Comparison of ENCODE assay signal across 8 cellular contexts in the genomic region with DNA sequence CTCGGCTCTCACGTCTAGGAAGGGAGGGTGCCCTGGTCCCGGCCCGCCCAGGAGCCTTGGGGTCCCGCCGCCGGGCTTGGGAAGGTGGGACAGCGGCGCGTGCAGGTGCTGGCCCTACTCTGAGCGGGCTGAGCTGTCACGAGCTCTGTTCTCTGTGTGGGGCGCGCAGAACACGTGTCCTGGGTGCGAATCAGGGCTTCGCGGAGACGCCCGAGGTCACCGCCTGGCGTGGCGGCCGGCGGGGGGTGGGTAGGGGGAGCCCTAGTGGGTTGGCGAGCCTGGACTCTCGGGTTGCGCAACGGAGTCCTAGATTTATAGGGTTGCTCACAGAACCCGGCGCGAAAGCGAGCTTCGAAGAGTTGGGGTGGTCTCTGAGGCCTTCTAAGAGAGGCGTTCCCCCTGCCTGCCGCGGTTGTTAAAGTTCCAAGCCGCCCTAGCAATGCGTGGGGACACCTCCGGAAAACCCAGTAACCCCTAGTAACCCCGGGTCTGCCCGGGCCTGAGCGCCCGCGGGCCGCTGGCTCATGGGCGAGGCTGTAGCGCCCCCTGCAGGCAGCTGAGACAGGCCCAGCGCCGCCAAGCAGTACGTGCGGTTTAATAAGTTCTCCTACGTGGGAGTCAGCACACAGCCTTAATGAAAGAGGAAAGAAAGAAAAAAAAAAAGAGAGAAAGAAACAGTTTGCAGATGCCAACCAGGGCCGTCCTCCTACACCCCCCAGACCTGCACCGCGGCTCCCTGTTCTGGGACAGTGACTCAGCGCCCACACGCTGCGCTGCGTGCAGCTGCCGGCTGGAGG. TPM values are rescaled to one million over a fixed set of nuclear protein-coding genes. Genes with fewer than 3 reads are reported as not detected.
A peak's percentile ranks its signal among the peaks of the same experiment; 100 is the strongest.
DNase-seq lines count a peak whose midpoint lies in the region; ATAC-seq, FAIRE-seq and TF ChIP-seq lines count a peak whose summit lies in the region.

No MANE protein-coding gene starts in this region.

- no peak overlapping the region for H2AFZ ChIP-seq in keratinocyte (ENCODE audit: control insufficient read depth, low read length)

- FAIRE-seq in keratinocyte (lab: Jason Lieb, UNC), result no peak

- H3K9me3 Mint-ChIP-seq in WTC11, result peaks cover 14% of the 10 kb centered on the region

- peak overlapping the region; percentile 89 for H3K9ac ChIP-seq in keratinocyte (ENCODE audit: control insufficient read depth, extremely low read depth, insufficient read depth, low read length)

- H3K4me1 ChIP-seq in keratinocyte (ENCODE audit: control insufficient read depth, extremely low read depth, insufficient read depth, low read length), result peaks cover 31% of the 10 kb centered on the region

- no peaks in the 10 kb centered on the region for H3K9me3 ChIP-seq in keratinocyte (ENCODE audit: control insufficient read depth, low read depth, low read length)

- H3K27me3 Mint-ChIP-seq in WTC11 (ENCODE audit: low read depth), result peaks cover 37% of the 10 kb centered on the region

- H3K4me3 ChIP-seq in cardiac fibroblast (replicated peaks in 1 of 2; ENCODE audit: low read depth in 2 of 2, low read length in 2 of 2) (peak overlapping the region; percentile 89 to 98), keratinocyte (ENCODE audit: control insufficient read depth in 2 of 3, extremely low read depth in 1 of 3, insufficient read depth in 2 of 3, low read depth in 1 of 3, low read length in 3 of 3) (peak overlapping the region; percentile 89 to 97 (median 97))

- CTCF ChIA-PET in WTC11 (lab: Charles Lee), result interaction anchor here (0.5 to 9.9 kb wide), 39 partner anchors 10 to 773 kb away, joined by 3 to 149 read pairs (median 3); a partner anchor contains a TSS

- peaks cover 26% of the 10 kb centered on the region for H3K79me2 ChIP-seq in keratinocyte (ENCODE audit: control insufficient read depth, insufficient read depth, low read length)

- peaks cover 36% of the 10 kb centered on the region for H3K4me1 Mint-ChIP-seq in WTC11

- peak; percentile 20 for DNase-seq in NCI-H2107 treated with DMSO at 0.1 percent for 48 hours (lab: John Stamatoyannopoulos, UW; ENCODE audit: unreplicated experiment)
- no peak for DNase-seq in NCI-H2107 (lab: John Stamatoyannopoulos, UW)
- DNase-seq in NCI-H2029 (lab: John Stamatoyannopoulos, UW), result peak; percentile 73
- DNase-seq in WTC11 (ENCODE audit: low spot score), result peak; percentile 86
- peak; percentile 95 for DNase-seq in cardiac fibroblast (ENCODE audit: low read depth in 2 of 2)
- no peak for DNase-seq in keratinocyte (ENCODE audit: low read depth, low spot score)
- DNase-seq in stimulated activated CD4-positive, alpha-beta T cell treated with anti-CD3 and anti-CD28 coated beads, Interleukin-12 subunit alpha, Interleukin-12 subunit beta, amount 100 ng/mL, for 48 hours (ENCODE audit: low read depth in 2 of 3, low spot score in 1 of 3), result peak; percentile 76 to 80 (median 80)

- POLR2A ChIA-PET in WTC11 (lab: Charles Lee), result interaction anchor here (0.6 to 6.5 kb wide), 2 partner anchors 44 to 409 kb away, joined by 5 to 37 read pairs; no protein-coding TSS in a partner anchor

- H3K27ac ChIP-seq in keratinocyte (ENCODE audit: control insufficient read depth, insufficient read depth, low read length), result peak overlapping the region; percentile 90

- peak overlapping the region; percentile 97 for H3K4me3 Mint-ChIP-seq in WTC11

- dilution Hi-C loops in keratinocyte (cut with MboI; ENCODE audit: extremely low pct_ligation_motif_present, low sequenced_read_pairs), result no loop called here

- H3K36me3 ChIP-seq in keratinocyte (ENCODE audit: control insufficient read depth in 2 of 2, extremely low read depth in 1 of 2, insufficient read depth in 2 of 2, low read length in 2 of 2), result peaks cover 0 to 5% of the 10 kb centered on the region in 2 experiments

- TF ChIP-seq CTCF in WTC11 (IDR thresholded peaks at IDR 0.05) (peak; percentile 100), cardiac fibroblast (IDR thresholded peaks at IDR 0.05; ENCODE audit: low read depth, low read length) (peak; percentile 80), keratinocyte (optimal IDR thresholded peaks at IDR 0.05 in 1 of 3, IDR thresholded peaks at IDR 0.05 in 1 of 3, conservative IDR thresholded peaks at IDR 0.05 in 1 of 3; ENCODE audit: extremely low read depth in 1 of 3, insufficient read depth in 2 of 3, low read length in 3 of 3) (peak; percentile 82 to 98 (median 93))

- H3K27ac Mint-ChIP-seq in WTC11, result peak overlapping the region; percentile 91

- H3K27me3 ChIP-seq in keratinocyte (ENCODE audit: control insufficient read depth, extremely low read depth, insufficient read depth, low read length), result no peaks in the 10 kb centered on the region

- H3K9me1 ChIP-seq in keratinocyte (ENCODE audit: control insufficient read depth, extremely low read depth, insufficient read depth, low read length), result no peaks in the 10 kb centered on the region

- ATAC-seq in HG02798 (IDR thresholded peaks at IDR 0.05; ENCODE audit: poor library complexity, unreplicated experiment) (peak; percentile 70), WTC11 (peak; percentile 21)

- H3K36me3 Mint-ChIP-seq in WTC11, result peaks cover 22% of the 10 kb centered on the region

- no peaks in the 10 kb centered on the region for H4K20me1 ChIP-seq in keratinocyte (ENCODE audit: control insufficient read depth, extremely low read depth, insufficient read depth, low read length)

- peak overlapping the region; percentile 96 for H3K4me2 ChIP-seq in keratinocyte (ENCODE audit: control insufficient read depth, extremely low read depth, insufficient read depth, low read depth, low read length)

TF ChIP-seq in WTC11, 78 proteins besides CTCF, POLR2A, EP300 and RAD21 (continues in another document):
- no peak for TF ChIP-seq GTF2I (CRISPR knock-in tag; conservative IDR thresholded peaks at IDR 0.05)
- TF ChIP-seq TEAD1 (CRISPR knock-in tag; IDR thresholded peaks at IDR 0.05), result peak; percentile 21
- TF ChIP-seq ZNF232 (CRISPR knock-in tag; IDR thresholded peaks at IDR 0.05), result no peak
- TF ChIP-seq, protein P1, sequence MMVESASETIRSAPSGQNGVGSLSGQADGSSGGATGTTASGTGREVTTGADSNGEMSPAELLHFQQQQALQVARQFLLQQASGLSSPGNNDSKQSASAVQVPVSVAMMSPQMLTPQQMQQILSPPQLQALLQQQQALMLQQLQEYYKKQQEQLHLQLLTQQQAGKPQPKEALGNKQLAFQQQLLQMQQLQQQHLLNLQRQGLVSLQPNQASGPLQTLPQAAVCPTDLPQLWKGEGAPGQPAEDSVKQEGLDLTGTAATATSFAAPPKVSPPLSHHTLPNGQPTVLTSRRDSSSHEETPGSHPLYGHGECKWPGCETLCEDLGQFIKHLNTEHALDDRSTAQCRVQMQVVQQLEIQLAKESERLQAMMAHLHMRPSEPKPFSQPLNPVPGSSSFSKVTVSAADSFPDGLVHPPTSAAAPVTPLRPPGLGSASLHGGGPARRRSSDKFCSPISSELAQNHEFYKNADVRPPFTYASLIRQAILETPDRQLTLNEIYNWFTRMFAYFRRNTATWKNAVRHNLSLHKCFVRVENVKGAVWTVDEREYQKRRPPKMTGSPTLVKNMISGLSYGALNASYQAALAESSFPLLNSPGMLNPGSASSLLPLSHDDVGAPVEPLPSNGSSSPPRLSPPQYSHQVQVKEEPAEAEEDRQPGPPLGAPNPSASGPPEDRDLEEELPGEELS (CRISPR knock-in tag; IDR thresholded peaks at IDR 0.05), result peak; percentile 80; the same call in 1 of the 2 replicates
- TF ChIP-seq FOXP1 (CRISPR knock-in tag; IDR thresholded peaks at IDR 0.05; ENCODE audit: borderline replicate concordance), result peak; percentile 71; the same call in 1 of the 2 replicates
- TF ChIP-seq, protein P2, sequence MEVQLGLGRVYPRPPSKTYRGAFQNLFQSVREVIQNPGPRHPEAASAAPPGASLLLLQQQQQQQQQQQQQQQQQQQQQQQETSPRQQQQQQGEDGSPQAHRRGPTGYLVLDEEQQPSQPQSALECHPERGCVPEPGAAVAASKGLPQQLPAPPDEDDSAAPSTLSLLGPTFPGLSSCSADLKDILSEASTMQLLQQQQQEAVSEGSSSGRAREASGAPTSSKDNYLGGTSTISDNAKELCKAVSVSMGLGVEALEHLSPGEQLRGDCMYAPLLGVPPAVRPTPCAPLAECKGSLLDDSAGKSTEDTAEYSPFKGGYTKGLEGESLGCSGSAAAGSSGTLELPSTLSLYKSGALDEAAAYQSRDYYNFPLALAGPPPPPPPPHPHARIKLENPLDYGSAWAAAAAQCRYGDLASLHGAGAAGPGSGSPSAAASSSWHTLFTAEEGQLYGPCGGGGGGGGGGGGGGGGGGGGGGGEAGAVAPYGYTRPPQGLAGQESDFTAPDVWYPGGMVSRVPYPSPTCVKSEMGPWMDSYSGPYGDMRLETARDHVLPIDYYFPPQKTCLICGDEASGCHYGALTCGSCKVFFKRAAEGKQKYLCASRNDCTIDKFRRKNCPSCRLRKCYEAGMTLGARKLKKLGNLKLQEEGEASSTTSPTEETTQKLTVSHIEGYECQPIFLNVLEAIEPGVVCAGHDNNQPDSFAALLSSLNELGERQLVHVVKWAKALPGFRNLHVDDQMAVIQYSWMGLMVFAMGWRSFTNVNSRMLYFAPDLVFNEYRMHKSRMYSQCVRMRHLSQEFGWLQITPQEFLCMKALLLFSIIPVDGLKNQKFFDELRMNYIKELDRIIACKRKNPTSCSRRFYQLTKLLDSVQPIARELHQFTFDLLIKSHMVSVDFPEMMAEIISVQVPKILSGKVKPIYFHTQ (CRISPR knock-in tag; IDR thresholded peaks at IDR 0.05), result no peak

RNA-seq across cellular contexts. Expression of a gene that starts 2.7 kb away (rescaled TPM):
- total RNA-seq in WTC11 (2021), result 18.7 to 40.8 TPM (median 40.1 TPM) in 3 replicates
- 52.6 to 115 TPM (median 57.9 TPM) in 3 replicates for polyA plus RNA-seq in keratinocyte
- polyA plus RNA-seq in keratinocyte (2011; ENCODE audit: low read depth), result 60.1 TPM
- polyA plus RNA-seq in keratinocyte (2011; cell fraction: cytosol; rRNA removed), result 14.1 and 22.5 TPM in 2 replicates
- 155 and 157 TPM in 2 replicates for polyA plus RNA-seq in keratinocyte (2011; cell fraction: nucleus; rRNA removed)
- 48.0 and 252 TPM in 2 replicates for polyA plus RNA-seq in keratinocyte (2012; ENCODE audit: low replicate concordance)
- 47.4 to 113 TPM (median 49.9 TPM) in 3 replicates for polyA minus RNA-seq in keratinocyte
- polyA minus RNA-seq in keratinocyte (2011; cell fraction: cytosol; rRNA and poly(A)+ RNA removed), result 21.1 TPM
- polyA minus RNA-seq in keratinocyte (2011; cell fraction: nucleus; rRNA and poly(A)+ RNA removed), result 110 and 123 TPM in 2 replicates

RNA-seq across cellular contexts. Expression of a gene that starts 13.6 kb away (rescaled TPM):
- 46.2 to 53.6 TPM (median 47.6 TPM) in 3 replicates for total RNA-seq in WTC11 (2021)
- 24.2 to 25.0 TPM (median 24.5 TPM) in 3 replicates for polyA plus RNA-seq in keratinocyte
- polyA plus RNA-seq in keratinocyte (2011; ENCODE audit: low read depth), result 14.0 TPM
- 14.8 and 26.0 TPM in 2 replicates for polyA plus RNA-seq in keratinocyte (2011; cell fraction: cytosol; rRNA removed)
- 29.4 and 32.0 TPM in 2 replicates for polyA plus RNA-seq in keratinocyte (2011; cell fraction: nucleus; rRNA removed)
- polyA plus RNA-seq in keratinocyte (2012; ENCODE audit: low replicate concordance), result 10.7 and 12.4 TPM in 2 replicates
- 34.8 to 59.7 TPM (median 51.4 TPM) in 3 replicates for polyA minus RNA-seq in keratinocyte
- polyA minus RNA-seq in keratinocyte (2011; cell fraction: cytosol; rRNA and poly(A)+ RNA removed), result 27.0 TPM
- 34.6 and 64.8 TPM in 2 replicates for polyA minus RNA-seq in keratinocyte (2011; cell fraction: nucleus; rRNA and poly(A)+ RNA removed)

Comparison
In these comparisons a context has a peak if more than half of its experiments do, and no peak if none do; other contexts are left out.
1. DNase-seq: peak in NCI-H2107 treated with DMSO at 0.1 percent for 48 hours (single experiment), NCI-H2029 (single experiment), WTC11 (single experiment), cardiac fibroblast (2 of 2) and stimulated activated CD4-positive, alpha-beta T cell treated with anti-CD3 and anti-CD28 coated beads, Interleukin-12 subunit alpha, Interleukin-12 subunit beta, amount 100 ng/mL, for 48 hours (3 of 3); none in NCI-H2107 (single experiment) and keratinocyte (single experiment).
2. Peak in every context shown above with its lines, with median percentiles within 50 percentile points of each other: CTCF ChIP-seq.